Comparison of ENCODE assay signal across 19 cellular contexts in the genomic region with DNA sequence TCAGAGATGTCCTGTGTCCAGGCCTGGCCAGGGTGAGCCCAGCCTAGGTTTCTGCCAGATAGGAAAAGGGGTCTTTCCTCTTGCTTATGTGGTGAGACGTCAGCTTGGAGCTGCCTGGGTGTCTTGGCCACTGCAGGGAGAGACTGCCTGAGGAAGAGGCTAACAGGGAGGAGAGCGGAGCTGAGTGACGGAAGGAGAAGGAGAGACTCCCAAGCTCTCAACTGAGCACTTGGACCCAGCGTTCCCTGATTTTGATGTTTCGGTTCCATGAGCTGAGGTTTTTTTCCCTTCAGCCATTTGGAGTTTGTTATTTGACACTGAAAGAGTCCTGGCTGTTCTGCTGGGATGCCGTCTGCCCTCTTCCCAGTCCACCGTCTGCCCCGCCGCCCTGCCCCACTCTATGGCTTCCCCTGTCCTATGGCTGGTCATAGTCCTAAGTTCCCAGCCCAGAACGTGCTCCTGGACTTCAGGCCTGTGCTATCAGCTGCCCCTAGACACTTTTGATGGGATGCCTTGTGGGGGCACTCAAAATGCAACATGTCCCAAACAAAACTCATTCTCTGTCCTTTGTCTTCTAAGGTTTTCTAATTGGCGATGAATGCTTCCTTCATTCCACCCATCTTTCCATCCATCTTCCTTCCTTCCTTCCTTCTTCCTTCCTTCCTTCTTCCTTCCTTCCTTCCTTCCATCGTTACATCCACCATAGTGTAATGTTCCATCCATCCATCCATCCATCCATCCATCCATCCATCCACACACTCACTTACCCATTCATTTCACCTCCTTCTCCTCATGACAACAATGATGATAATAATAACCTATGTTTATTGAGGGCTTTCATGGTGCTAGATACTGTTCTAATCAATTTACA. TPM values are rescaled to one million over a fixed set of nuclear protein-coding genes. Genes with fewer than 3 reads are reported as not detected.
DNase-seq lines count a peak whose midpoint lies in the region; ATAC-seq, FAIRE-seq and TF ChIP-seq lines count a peak whose summit lies in the region.
"Had no signal": no experiment of that assay in that cellular context is flagged by ENCODE, and none has a peak within 500 bp of the region (broad histone marks: within the 10 kb centered on the region; RNA-seq: fewer than 3 reads in every experiment).

No MANE protein-coding gene starts in this region.

- no peaks in the 10 kb centered on the region for H3K9me2 ChIP-seq in GM23248 (ENCODE audit: insufficient read depth)

- no peak overlapping the region for H3K23ac ChIP-seq in H1 (ENCODE audit: insufficient read length)

- H4K8ac ChIP-seq in H1 (ENCODE audit: extremely low read depth, insufficient read depth, low read length), result no peak overlapping the region

- FAIRE-seq in HepG2 (lab: Jason Lieb, UNC), result no peak
- no peak for FAIRE-seq in H1 (lab: Jason Lieb, UNC)
- FAIRE-seq: H54 had no signal

- H3K27ac ChIP-seq in right lobe of liver (no peak overlapping the region), HepG2 (ENCODE audit: extremely low read length, insufficient read depth, low read length) (no peak overlapping the region), H1 (ENCODE audit: low read depth, low read length) (no peak overlapping the region), GM23248 (no peak overlapping the region)
- H3K27ac ChIP-seq: HL-60, PC-9, SK-N-MC had no signal

- no peak overlapping the region for H4K5ac ChIP-seq in H1 (ENCODE audit: insufficient read length, low read depth, low read length)

- DNase-seq in right lobe of liver, result peak in 2 of 3 donors; percentile 7 to 30
- DNase-seq in HepG2 (ENCODE audit: low spot score), result no peak
- DNase-seq in H1 (ENCODE audit: low read depth in 1 of 2, low spot score in 2 of 2), result no peak
- peak; percentile 68 for DNase-seq in posterior vena cava (ENCODE audit: low spot score)
- DNase-seq in left colon, result no peak
- no peak for DNase-seq in GM23248
- DNase-seq: CD4-positive, CD25-positive, alpha-beta regulatory T cell; EL; MV-4-11; NCI-H1417 treated with DMSO at 0.1 percent for 48 hours; NCI-H2029; NCI-H2171 treated with DMSO at 0.1 percent for 48 hours; NCI-H748 treated with DMSO at 0.1 percent for 48 hours; PC-9 had no signal

- ATAC-seq in right lobe of liver (no peak), HepG2 (no peak), left colon (no peak), GM18873 (IDR thresholded peaks at IDR 0.05; ENCODE audit: low FRiP score, unreplicated experiment) (no peak)

- intact Hi-C loops in right lobe of liver (cut with DNase I), result loop anchor here in 1 of 2 donors (10.0 kb wide), 1 partner anchor 306 kb away; a partner anchor contains a TSS
- intact Hi-C loops in HepG2 (cut with micrococcal nuclease; ENCODE audit: unreplicated experiment), result no loop called here
- intact Hi-C loops in posterior vena cava (cut with DNase I), result loop anchor here in 1 of 2 donors (5.0 kb wide), 1 partner anchor 999 kb away; no protein-coding TSS in a partner anchor
- intact Hi-C loops in left colon (cut with DNase I, micrococcal nuclease), result no loop called here

- H4K20me1 ChIP-seq in HepG2 (ENCODE audit: insufficient read depth, low read length), result no peaks in the 10 kb centered on the region
- no peaks in the 10 kb centered on the region for H4K20me1 ChIP-seq in H1 (replicated peaks in 1 of 2; ENCODE audit: control insufficient read depth in 1 of 2, insufficient read depth in 2 of 2, low read length in 2 of 2)
- no peaks in the 10 kb centered on the region for H4K20me1 ChIP-seq in GM23248 (ENCODE audit: insufficient read depth)

- CTCF ChIA-PET in HepG2 (lab: Yijun Ruan, JAX; ENCODE audit: low intra/inter-chr PET ratio, low total read pairs), result no interaction called here
- CTCF ChIA-PET in H1 (lab: Charles Lee; ENCODE audit: partially characterized antibody), result interaction anchor here (0.8 to 13.3 kb wide), 6 partner anchors 10 to 376 kb away, joined by 3 to 237 read pairs (median 4); no protein-coding TSS in a partner anchor

- H2AFZ ChIP-seq in HepG2 (ENCODE audit: low read length), result no peak overlapping the region
- no peak overlapping the region for H2AFZ ChIP-seq in H1 (ENCODE audit: low read length)
- no peak overlapping the region for H2AFZ ChIP-seq in GM23248
- H2AFZ ChIP-seq: PC-9 had no signal

- no peaks in the 10 kb centered on the region for H3K27me3 ChIP-seq in right lobe of liver
- H3K27me3 ChIP-seq in HepG2 (ENCODE audit: control insufficient read depth in 1 of 2, insufficient read depth in 2 of 2, low read length in 2 of 2), result peaks cover 9 to 50% of the 10 kb centered on the region in 2 experiments; a peak in 4 of 5 replicates
- H3K27me3 ChIP-seq in H1 (replicated peaks in 1 of 4; ENCODE audit: control insufficient read depth in 3 of 4, extremely low read depth in 1 of 4, insufficient read depth in 3 of 4, low read length in 3 of 4), result no peaks in the 10 kb centered on the region
- H3K27me3 ChIP-seq in GM23248 (replicated peaks; ENCODE audit: insufficient read depth), result peaks cover 9% of the 10 kb centered on the region

- no peak overlapping the region for H2BK15ac ChIP-seq in H1 (ENCODE audit: low read length)

- no peaks in the 10 kb centered on the region for H3K79me1 ChIP-seq in H1 (ENCODE audit: low read depth, low read length)

- in situ Hi-C loops in HepG2 (cut with HindIII; ENCODE audit: extremely low pct_ligation_motif_present, low pct_unique_long_range_greater_than_20kb) (loop anchor here (5.0 kb wide), 1 partner anchor 379 kb away; no protein-coding TSS in a partner anchor), GM23248 (cut with MboI) (no loop called here)

- H2BK5ac ChIP-seq in H1 (ENCODE audit: low read depth, low read length), result no peak overlapping the region

- no peak overlapping the region for H3K14ac ChIP-seq in H1 (ENCODE audit: insufficient read length)

- H3K23me2 ChIP-seq in H1 (ENCODE audit: low read depth, low read length), result peaks cover 3% of the 10 kb centered on the region; the same call in 1 of the 2 replicates

- no TSS peak for BruUV-seq in HepG2 (replicated peaks; lab: Mats Ljungman, UMichigan)

- H3F3A ChIP-seq in GM23248 (ENCODE audit: insufficient read depth), result no peaks in the 10 kb centered on the region

- H3K9ac ChIP-seq in HepG2 (ENCODE audit: insufficient read depth, low read depth, low read length) (no peak overlapping the region), H1 (replicated peaks in 1 of 4; ENCODE audit: extremely low read depth in 1 of 4, low read depth in 3 of 4, low read length in 3 of 4) (no peak overlapping the region), GM23248 (no peak overlapping the region)

- H3K4me1 ChIP-seq in right lobe of liver (no peaks in the 10 kb centered on the region), HepG2 (ENCODE audit: insufficient read depth, low read length) (no peaks in the 10 kb centered on the region), H1 (replicated peaks in 1 of 4; ENCODE audit: control insufficient read depth in 3 of 4, insufficient read depth in 4 of 4, low read length in 3 of 4) (no peaks in the 10 kb centered on the region; a peak in 2 of 7 replicates), GM23248 (ENCODE audit: insufficient read depth) (no peaks in the 10 kb centered on the region)
- H3K4me1 ChIP-seq: Caco-2 had no signal

- TF ChIP-seq CTCF in right lobe of liver (IDR thresholded peaks at IDR 0.05) (no peak), HepG2 (CRISPR knock-in tag; IDR thresholded peaks at IDR 0.05) (no peak), H1 (IDR thresholded peaks at IDR 0.05; ENCODE audit: control extremely low read depth in 1 of 3, insufficient read depth in 1 of 3, low read depth in 1 of 3, low read length in 3 of 3) (no peak)

- POLR2A ChIA-PET in HepG2 (lab: Yijun Ruan, JAX) (no interaction called here), H1 (lab: Charles Lee; ENCODE audit: partially characterized antibody) (no interaction called here)

- H3K18ac ChIP-seq in H1 (ENCODE audit: extremely low read depth, low read length), result peak overlapping the region; percentile 9; the same call in 1 of the 2 replicates

- no peaks in the 10 kb centered on the region for H3K79me2 ChIP-seq in HepG2 (ENCODE audit: insufficient read depth, low read length)
- no peaks in the 10 kb centered on the region for H3K79me2 ChIP-seq in H1 (ENCODE audit: control insufficient read depth in 1 of 2, insufficient read depth in 2 of 2, low read length in 2 of 2)
- no peaks in the 10 kb centered on the region for H3K79me2 ChIP-seq in GM23248 (ENCODE audit: insufficient read depth)

- no peak overlapping the region for H2AK5ac ChIP-seq in H1 (ENCODE audit: low read depth, low read length)

- 43% methylated on average over 3 of the region's 12 CpGs for WGBS in right lobe of liver (ENCODE audit: insufficient coverage, low coverage, low lambda C conversion rate, missing lambda C conversion rate)
- WGBS in HepG2 (ENCODE audit: low lambda C conversion rate), result 39% methylated on average over 11 of the region's 12 CpGs
- WGBS in H1 (ENCODE audit: extremely low coverage in 1 of 2, insufficient coverage in 1 of 2, insufficient read length in 1 of 2, insufficient replicate concordance in 2 of 2, low coverage in 1 of 2, low lambda C conversion rate in 2 of 2, missing lambda C conversion rate in 1 of 2), 2 experiments, result 88 to 100% methylated on average over 1 to 11 of the region's 12 CpGs
- WGBS in GM23248 (ENCODE audit: low coverage in 1 of 2, low lambda C conversion rate in 2 of 2, missing lambda C conversion rate in 2 of 2), 2 experiments, result 64 to 66% methylated on average over 12 of the region's 12 CpGs

- H3K56ac ChIP-seq in H1 (replicated peaks; ENCODE audit: insufficient read length, low read depth, low read length), result peak overlapping the region; percentile 84

- H3K4me2 ChIP-seq in HepG2 (ENCODE audit: low read depth, low read length) (no peak overlapping the region), H1 (ENCODE audit: insufficient read depth in 1 of 2, low read depth in 2 of 2, low read length in 2 of 2) (no peak overlapping the region), GM23248 (ENCODE audit: unreplicated experiment) (no peak overlapping the region)
- H3K4me2 ChIP-seq: PC-9 had no signal

- no peaks in the 10 kb centered on the region for H3K36me3 ChIP-seq in right lobe of liver
- no peaks in the 10 kb centered on the region for H3K36me3 ChIP-seq in HepG2 (replicated peaks in 1 of 2; ENCODE audit: control insufficient read depth in 1 of 2, insufficient read depth in 2 of 2, low read length in 2 of 2)
- H3K36me3 ChIP-seq in H1 (ENCODE audit: control insufficient read depth in 2 of 4, insufficient read depth in 4 of 4, low read length in 3 of 4), result no peaks in the 10 kb centered on the region
- no peaks in the 10 kb centered on the region for H3K36me3 ChIP-seq in GM23248 (ENCODE audit: low read depth)

- TF ChIP-seq RAD21 in HepG2 (CRISPR knock-in tag; IDR thresholded peaks at IDR 0.05), result no peak
- no peak for TF ChIP-seq RAD21 in H1 (IDR thresholded peaks at IDR 0.05 in 1 of 2, conservative IDR thresholded peaks at IDR 0.05 in 1 of 2; ENCODE audit: low read depth in 2 of 2, low read length in 2 of 2)

- H3K4me3 ChIP-seq in right lobe of liver (no peak overlapping the region), HepG2 (replicated peaks in 1 of 3; ENCODE audit: insufficient read depth in 1 of 3, low read depth in 2 of 3, low read length in 3 of 3) (no peak overlapping the region), H1 (ENCODE audit: extremely low read depth in 1 of 4, insufficient read depth in 2 of 4, low read depth in 3 of 4, low read length in 4 of 4) (no peak overlapping the region), GM23248 (no peak overlapping the region)
- H3K4me3 ChIP-seq: PC-9, SK-N-MC had no signal

- H3K4ac ChIP-seq in H1 (replicated peaks; ENCODE audit: insufficient read length, low read depth, low read length), result no peak overlapping the region

- no peak overlapping the region for H4K91ac ChIP-seq in H1 (replicated peaks; ENCODE audit: insufficient read length, low read length)

- TF ChIP-seq EP300 in HepG2 (IDR thresholded peaks at IDR 0.05; ENCODE audit: low read depth in 2 of 2, low read length in 2 of 2) (no peak), HepG2 (CRISPR knock-in tag; IDR thresholded peaks at IDR 0.05; ENCODE audit: borderline replicate concordance) (no peak), H1 (IDR thresholded peaks at IDR 0.05; ENCODE audit: borderline replicate concordance in 1 of 2, low read depth in 2 of 2, low read length in 2 of 2) (no peak)

- no peak overlapping the region for H2BK20ac ChIP-seq in H1 (ENCODE audit: low read length)

- H3K9me3 ChIP-seq in right lobe of liver (no peaks in the 10 kb centered on the region), HepG2 (ENCODE audit: low read length) (no peaks in the 10 kb centered on the region), H1 (ENCODE audit: insufficient read depth in 2 of 2, low read depth in 1 of 2, low read length in 1 of 2) (no peaks in the 10 kb centered on the region), GM23248 (ENCODE audit: low read depth) (no peaks in the 10 kb centered on the region)
- H3K9me3 ChIP-seq: Caco-2 had no signal

- no peak overlapping the region for H2BK12ac ChIP-seq in H1 (ENCODE audit: low read depth, low read length)

- TF ChIP-seq POLR2A in right lobe of liver (IDR thresholded peaks at IDR 0.05), result no peak
- TF ChIP-seq POLR2A in HepG2 (IDR thresholded peaks at IDR 0.05; ENCODE audit: insufficient read depth in 1 of 2, low read depth in 2 of 2, low read length in 2 of 2), result no peak
- no peak for TF ChIP-seq POLR2A in H1 (IDR thresholded peaks at IDR 0.05; ENCODE audit: control extremely low read depth in 1 of 2, low read depth in 2 of 2, low read length in 2 of 2)

- H2BK120ac ChIP-seq in H1 (replicated peaks; ENCODE audit: low read depth, low read length), result no peak overlapping the region

RNA-seq across cellular contexts. Expression of a gene that starts 20.3 kb away (rescaled TPM):
- total RNA-seq in right lobe of liver (100 to 1,000 TPM; 165 to 375 (median 230) TPM), HepG2 (2016; rRNA removed; fragmentation: Illumina TruSeq; extraction: Trizol) (168 and 177 TPM in 2 replicates), posterior vena cava (10 to 100 TPM; 48.7 to 54.1 TPM), left colon (10 to 100 TPM; 67.6 to 78.2 TPM)
- 166 and 201 TPM in 2 replicates for total RNA-seq in HepG2 (2016; cell fraction: cytosol; rRNA removed; fragmentation: Illumina TruSeq; extraction: Trizol; ENCODE audit: low read depth)
- 178 and 182 TPM in 2 replicates for total RNA-seq in HepG2 (2016; cell fraction: insoluble cytoplasmic fraction; rRNA removed; fragmentation: Illumina TruSeq; extraction: Trizol)
- 211 and 254 TPM in 2 replicates for total RNA-seq in HepG2 (2016; cell fraction: membrane; rRNA removed; fragmentation: Illumina TruSeq; extraction: Trizol)
- 58.9 and 64.6 TPM in 2 replicates for total RNA-seq in HepG2 (2016; cell fraction: nucleus; rRNA removed; fragmentation: Illumina TruSeq; extraction: Trizol)
- polyA plus RNA-seq in HepG2 (2011; rRNA removed) (95.3 and 98.9 TPM in 2 replicates), H1 (2011; rRNA removed) (55.0 and 72.4 TPM in 2 replicates), GM23248 (2016; fragmentation: Nextera tagmentation; extraction: Ambion mirVana) (36.8 and 38.4 TPM in 2 replicates)
- polyA plus RNA-seq in HepG2 (2011; cell fraction: cytosol; rRNA removed), result 107 and 123 TPM in 2 replicates
- polyA plus RNA-seq in HepG2 (2011; cell fraction: nucleus; rRNA removed), result 40.3 and 45.6 TPM in 2 replicates
- polyA plus RNA-seq in HepG2 (2012), result 117 and 152 TPM in 2 replicates
- polyA plus RNA-seq in HepG2 (2016; cell fraction: cytosol; fragmentation: Illumina TruSeq; extraction: Trizol; ENCODE audit: low read depth), result 235 and 300 TPM in 2 replicates
- 237 and 249 TPM in 2 replicates for polyA plus RNA-seq in HepG2 (2016; cell fraction: insoluble cytoplasmic fraction; fragmentation: Illumina TruSeq; extraction: Trizol; ENCODE audit: low read depth)
- polyA plus RNA-seq in HepG2 (2016; cell fraction: membrane; fragmentation: Illumina TruSeq; extraction: Trizol; ENCODE audit: low read depth), result 271 and 309 TPM in 2 replicates
- polyA plus RNA-seq in HepG2 (2016; cell fraction: nucleus; fragmentation: Illumina TruSeq; extraction: Trizol; ENCODE audit: insufficient read depth, low read depth), result 131 and 135 TPM in 2 replicates
- 47.4 and 68.6 TPM in 2 replicates for polyA minus RNA-seq in HepG2 (2011; rRNA and poly(A)+ RNA removed; ENCODE audit: low replicate concordance)
- 36.4 and 44.0 TPM in 2 replicates for polyA minus RNA-seq in HepG2 (2011; cell fraction: cytosol; rRNA and poly(A)+ RNA removed)
- 21.6 and 28.6 TPM in 2 replicates for polyA minus RNA-seq in HepG2 (2011; cell fraction: nucleus; rRNA and poly(A)+ RNA removed)
- 46.5 and 46.9 TPM in 2 replicates for total RNA-seq in H1 (2021; fragmentation: NEBNext Ultra II Directional; extraction: Animal tissue kit (Norgen Biotek cat#: 25700))
- 52.7 TPM for polyA plus RNA-seq in H1 (2011; cell fraction: cytosol; rRNA removed)
- polyA plus RNA-seq in H1 (2011; cell fraction: nucleus; rRNA removed), result 43.9 TPM
- polyA plus RNA-seq in H1 (2012, experiment 1 of 2), result 44.8 to 52.0 TPM (median 46.3 TPM) in 4 replicates
- 70.6 TPM for polyA plus RNA-seq in H1 (2012, experiment 2 of 2)
- polyA plus RNA-seq in H1 (2013, experiment 1 of 2), result 64.5 TPM
- polyA plus RNA-seq in H1 (2013, experiment 2 of 2), result 62.2 TPM
- polyA minus RNA-seq in H1 (2011; rRNA and poly(A)+ RNA removed), result 17.5 and 18.1 TPM in 2 replicates
- polyA minus RNA-seq in H1 (2011; cell fraction: cytosol; rRNA and poly(A)+ RNA removed), result 10.9 TPM
- polyA minus RNA-seq in H1 (2011; cell fraction: nucleus; rRNA and poly(A)+ RNA removed), result 14.1 TPM
- 26.2 and 28.5 TPM in 2 replicates for total RNA-seq in GM23248 (2014; rRNA removed; shearing (Covaris generic))

Comparison
In these comparisons a context has a peak if more than half of its experiments do, and no peak if none do; other contexts are left out.
1. DNase-seq: peak in right lobe of liver (2 of 3) and posterior vena cava (single experiment); none in HepG2 (single experiment), H1 (0 of 2), left colon (0 of 2) and GM23248 (single experiment).